Comparison of ENCODE assay signal across 8 cellular contexts in the genomic region with DNA sequence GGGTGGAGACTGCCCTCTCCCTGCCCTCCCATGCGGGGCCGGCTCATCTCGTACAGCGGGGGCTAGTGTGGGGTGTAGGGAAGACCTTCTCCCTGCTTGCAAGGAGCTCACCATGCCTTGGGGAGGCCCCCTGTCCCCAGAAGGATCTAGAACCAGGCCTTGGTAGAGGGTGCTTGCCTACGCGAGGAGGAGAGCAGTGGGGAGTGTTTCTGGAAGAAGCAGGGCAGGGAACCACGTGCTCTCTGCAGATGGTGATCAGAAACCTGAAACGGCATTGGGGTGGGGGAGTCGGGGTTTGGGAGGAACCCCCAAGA. TPM values are rescaled to one million over a fixed set of nuclear protein-coding genes. Genes with fewer than 3 reads are reported as not detected.
DNase-seq lines count a peak whose midpoint lies in the region; ATAC-seq and TF ChIP-seq lines count a peak whose summit lies in the region.

No MANE protein-coding gene starts in this region.

- H3K36me3 ChIP-seq in suprapubic skin: peaks cover 5% of the 10 kb centered on the region

- peak overlapping the region; percentile 80 for H3K4me3 ChIP-seq in suprapubic skin

- H3K36me3 Mint-ChIP-seq in activated CD4-positive, alpha-beta T cell treated with anti-CD3 and anti-CD28 coated beads for 36 hours (ENCODE audit: low read depth): peaks cover 4% of the 10 kb centered on the region
- H3K36me3 Mint-ChIP-seq in activated naive CD8-positive, alpha-beta T cell treated with anti-CD3 and anti-CD28 coated beads, Interleukin-2, amount 10 ng/mL, durations not matched to agents 7 days and 5 days: no peaks in the 10 kb centered on the region

- H3K27ac ChIP-seq in layer of hippocampus (ENCODE audit: low read depth, low read length) (peak overlapping the region; percentile 91), suprapubic skin (peak overlapping the region; percentile 98)

- 18% methylated on average over 9 of the region's 9 CpGs for WGBS in suprapubic skin

- H3K4me3 Mint-ChIP-seq in activated CD4-positive, alpha-beta T cell treated with anti-CD3 and anti-CD28 coated beads for 36 hours: peak overlapping the region; percentile 89
- H3K4me3 Mint-ChIP-seq in activated naive CD8-positive, alpha-beta T cell treated with anti-CD3 and anti-CD28 coated beads, Interleukin-2, amount 10 ng/mL, durations not matched to agents 7 days and 5 days: peak overlapping the region; percentile 83

- no peak for TF ChIP-seq EP300 in suprapubic skin (IDR thresholded peaks at IDR 0.05)

- DNase-seq in activated CD4-positive, alpha-beta T cell treated with anti-CD3 and anti-CD28 coated beads for 36 hours: peak; percentile 30
- DNase-seq in activated CD4-positive, alpha-beta T cell treated with anti-CD3 and anti-CD28 coated beads for 4 hours: no peak
- no peak for DNase-seq in activated naive CD8-positive, alpha-beta T cell treated with anti-CD3 and anti-CD28 coated beads, Interleukin-2, amount 10 ng/mL, durations not matched to agents 7 days and 5 days
- DNase-seq in suprapubic skin (ENCODE audit: low spot score in 2 of 2) (no peak), KG1 (lab: John Stamatoyannopoulos, UW) (no peak), NCI-H2227 (lab: John Stamatoyannopoulos, UW; ENCODE audit: unreplicated experiment) (no peak)
- no peak for DNase-seq in stimulated activated CD4-positive, alpha-beta T cell treated with anti-CD3 and anti-CD28 coated beads, Interleukin-1b, Interleukin-23, amount 100 ng/mL, for 48 hours

- POLR2A ChIA-PET in activated CD4-positive, alpha-beta T cell treated with anti-CD3 and anti-CD28 coated beads for 36 hours (lab: Charles Lee): interaction anchor here (0.7 kb wide), 1 partner anchor 262 kb away, joined by 3 read pairs; no protein-coding TSS in a partner anchor
- POLR2A ChIA-PET in activated naive CD8-positive, alpha-beta T cell treated with anti-CD3 and anti-CD28 coated beads, Interleukin-2, amount 10 ng/mL, durations not matched to agents 7 days and 5 days (lab: Charles Lee): interaction anchor here (1.0 to 2.3 kb wide), 3 partner anchors 22 to 30 kb away, joined by 3 to 8 read pairs (median 6); partner anchors contain the start of gene INTS1

- no peaks in the 10 kb centered on the region for H3K9me3 Mint-ChIP-seq in activated CD4-positive, alpha-beta T cell treated with anti-CD3 and anti-CD28 coated beads for 36 hours (ENCODE audit: low read depth)
- no peaks in the 10 kb centered on the region for H3K9me3 Mint-ChIP-seq in activated naive CD8-positive, alpha-beta T cell treated with anti-CD3 and anti-CD28 coated beads, Interleukin-2, amount 10 ng/mL, durations not matched to agents 7 days and 5 days

- H3K27me3 ChIP-seq in layer of hippocampus (ENCODE audit: control insufficient read depth, insufficient read depth, low read length) (no peaks in the 10 kb centered on the region), suprapubic skin (no peaks in the 10 kb centered on the region)

- no peak for TF ChIP-seq POLR2A in suprapubic skin (IDR thresholded peaks at IDR 0.05)

- ATAC-seq in activated CD4-positive, alpha-beta T cell treated with anti-CD3 and anti-CD28 coated beads for 36 hours: no peak
- no peak for ATAC-seq in activated naive CD8-positive, alpha-beta T cell treated with anti-CD3 and anti-CD28 coated beads, Interleukin-2, amount 10 ng/mL, durations not matched to agents 7 days and 5 days (ENCODE audit: low read depth)

- intact Hi-C loops in activated CD4-positive, alpha-beta T cell treated with anti-CD3 and anti-CD28 coated beads for 36 hours (cut with DNase I, micrococcal nuclease): loop anchor here (2.0 to 10.0 kb wide), 5 partner anchors 34 to 1100 kb away; partner anchors contain the start of genes GET4 (in 1 of the 2) and IQCE (in 1 of the 2)

- H3K27me3 Mint-ChIP-seq in activated CD4-positive, alpha-beta T cell treated with anti-CD3 and anti-CD28 coated beads for 36 hours: no peaks in the 10 kb centered on the region
- peaks cover 2% of the 10 kb centered on the region for H3K27me3 Mint-ChIP-seq in activated naive CD8-positive, alpha-beta T cell treated with anti-CD3 and anti-CD28 coated beads, Interleukin-2, amount 10 ng/mL, durations not matched to agents 7 days and 5 days

- peaks cover 29% of the 10 kb centered on the region for H3K4me1 Mint-ChIP-seq in activated CD4-positive, alpha-beta T cell treated with anti-CD3 and anti-CD28 coated beads for 36 hours
- H3K4me1 Mint-ChIP-seq in activated naive CD8-positive, alpha-beta T cell treated with anti-CD3 and anti-CD28 coated beads, Interleukin-2, amount 10 ng/mL, durations not matched to agents 7 days and 5 days: peaks cover 26% of the 10 kb centered on the region

- H3K27ac Mint-ChIP-seq in activated CD4-positive, alpha-beta T cell treated with anti-CD3 and anti-CD28 coated beads for 36 hours: peak overlapping the region; percentile 89
- H3K27ac Mint-ChIP-seq in activated naive CD8-positive, alpha-beta T cell treated with anti-CD3 and anti-CD28 coated beads, Interleukin-2, amount 10 ng/mL, durations not matched to agents 7 days and 5 days: peak overlapping the region; percentile 91

- no peaks in the 10 kb centered on the region for H3K9me3 ChIP-seq in suprapubic skin

- H3K4me1 ChIP-seq in suprapubic skin: peaks cover 70% of the 10 kb centered on the region

- CTCF ChIA-PET in activated CD4-positive, alpha-beta T cell treated with anti-CD3 and anti-CD28 coated beads for 36 hours (lab: Charles Lee): interaction anchor here (1.6 kb wide), 1 partner anchor 28 kb away, joined by 6 read pairs; no protein-coding TSS in a partner anchor

- no peak for TF ChIP-seq CTCF in suprapubic skin (IDR thresholded peaks at IDR 0.05)

RNA-seq across cellular contexts. Expression of gene MAFK, which starts 2.7 kb away (rescaled TPM):
- total RNA-seq in activated CD4-positive, alpha-beta T cell treated with anti-CD3 and anti-CD28 coated beads for 36 hours: 10 to 100 TPM; 28.7 to 33.1 TPM
- total RNA-seq in activated naive CD8-positive, alpha-beta T cell treated with anti-CD3 and anti-CD28 coated beads, Interleukin-2, amount 10 ng/mL, durations not matched to agents 7 days and 5 days: 10 to 100 TPM; 33.0 to 34.5 TPM
- 10 to 100 TPM; 29.3 to 65.0 (median 36.2) TPM for total RNA-seq in suprapubic skin

RNA-seq across cellular contexts. Expression of gene TMEM184A, which starts 22.8 kb away (rescaled TPM):
- total RNA-seq in activated CD4-positive, alpha-beta T cell treated with anti-CD3 and anti-CD28 coated beads for 36 hours: under 1 TPM; 0.05 to 0.14 TPM
- not detected for total RNA-seq in activated naive CD8-positive, alpha-beta T cell treated with anti-CD3 and anti-CD28 coated beads, Interleukin-2, amount 10 ng/mL, durations not matched to agents 7 days and 5 days
- total RNA-seq in suprapubic skin: 100 to 1,000 TPM in 3 of 4 donors, 10 to 100 TPM in 1; 55.0 to 234 (median 112) TPM

RNA-seq across cellular contexts. Expression of gene INTS1, which starts 29.0 kb away (rescaled TPM):
- 10 to 100 TPM; 78.1 to 81.7 TPM for total RNA-seq in activated CD4-positive, alpha-beta T cell treated with anti-CD3 and anti-CD28 coated beads for 36 hours
- 100 to 1,000 TPM; 110 to 115 TPM for total RNA-seq in activated naive CD8-positive, alpha-beta T cell treated with anti-CD3 and anti-CD28 coated beads, Interleukin-2, amount 10 ng/mL, durations not matched to agents 7 days and 5 days
- total RNA-seq in suprapubic skin: 10 to 100 TPM; 45.7 to 96.5 (median 75.8) TPM

RNA-seq across cellular contexts. Expression of gene PSMG3, which starts 36.6 kb away (rescaled TPM):
- total RNA-seq in activated CD4-positive, alpha-beta T cell treated with anti-CD3 and anti-CD28 coated beads for 36 hours: 10 to 100 TPM; 21.4 to 33.0 TPM
- total RNA-seq in activated naive CD8-positive, alpha-beta T cell treated with anti-CD3 and anti-CD28 coated beads, Interleukin-2, amount 10 ng/mL, durations not matched to agents 7 days and 5 days: 10 to 100 TPM; 26.8 to 33.0 TPM
- 10 to 100 TPM; 35.7 to 79.0 (median 62.0) TPM for total RNA-seq in suprapubic skin

Comparison
In these comparisons a context has a peak if more than half of its experiments do, and no peak if none do; other contexts are left out.
1. RNA of gene TMEM184A, which starts 22.8 kb away (total RNA-seq): 55.0 to 234 TPM in suprapubic skin; not detected in activated naive CD8-positive, alpha-beta T cell treated with anti-CD3 and anti-CD28 coated beads, Interleukin-2, amount 10 ng/mL, durations not matched to agents 7 days and 5 days and 0.05 to 0.14 TPM in activated CD4-positive, alpha-beta T cell treated with anti-CD3 and anti-CD28 coated beads for 36 hours; every median in the first group is over 10 times any median in the second.